Comparison of ENCODE assay signal across 1 cellular context in the genomic region with DNA sequence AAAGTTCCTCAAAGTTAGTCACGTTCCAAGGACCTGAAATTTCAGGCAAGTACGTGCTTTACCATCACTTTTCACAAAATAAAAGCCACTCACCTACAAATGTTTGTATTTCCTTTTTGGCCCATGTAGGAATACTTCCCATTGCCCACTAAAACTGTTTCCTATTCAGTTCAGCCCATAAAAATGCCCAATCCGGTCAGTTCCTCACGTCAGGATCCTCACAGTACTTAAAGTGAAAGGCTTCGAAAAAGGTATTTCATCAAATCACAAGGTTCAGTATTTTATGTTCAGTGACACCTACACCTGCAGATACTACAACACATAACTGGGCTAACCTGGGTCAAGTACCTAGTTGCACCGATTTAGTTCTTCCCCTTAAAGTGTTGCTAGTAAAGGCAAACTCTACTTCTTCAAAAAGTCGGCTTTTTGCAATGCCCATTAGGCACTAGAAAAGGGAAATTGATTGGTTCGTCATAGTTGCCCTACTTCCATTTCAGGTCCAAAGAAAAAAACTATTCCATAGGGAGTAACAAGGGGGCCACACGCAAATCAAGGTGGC.
TF ChIP-seq lines count a peak whose summit lies in the region.

No MANE protein-coding gene starts in this region.

TF ChIP-seq in H1, 55 proteins besides CTCF, POLR2A, EP300 and RAD21 (continued from another document):
- TF ChIP-seq, protein P1, sequence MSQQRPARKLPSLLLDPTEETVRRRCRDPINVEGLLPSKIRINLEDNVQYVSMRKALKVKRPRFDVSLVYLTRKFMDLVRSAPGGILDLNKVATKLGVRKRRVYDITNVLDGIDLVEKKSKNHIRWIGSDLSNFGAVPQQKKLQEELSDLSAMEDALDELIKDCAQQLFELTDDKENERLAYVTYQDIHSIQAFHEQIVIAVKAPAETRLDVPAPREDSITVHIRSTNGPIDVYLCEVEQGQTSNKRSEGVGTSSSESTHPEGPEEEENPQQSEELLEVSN (IDR thresholded peaks at IDR 0.05): no peak
- TF ChIP-seq PHF8 (conservative IDR thresholded peaks at IDR 0.05; ENCODE audit: low read depth, low read length): no peak
- TF ChIP-seq GTF2F1 (IDR thresholded peaks at IDR 0.05; ENCODE audit: borderline replicate concordance, low read depth, low read length): no peak
- no peak for TF ChIP-seq SP1 (IDR thresholded peaks at IDR 0.05; ENCODE audit: low read depth, low read length)
- TF ChIP-seq TEAD4 (IDR thresholded peaks at IDR 0.05; ENCODE audit: low read depth, low read length): no peak
- TF ChIP-seq, protein P2, sequence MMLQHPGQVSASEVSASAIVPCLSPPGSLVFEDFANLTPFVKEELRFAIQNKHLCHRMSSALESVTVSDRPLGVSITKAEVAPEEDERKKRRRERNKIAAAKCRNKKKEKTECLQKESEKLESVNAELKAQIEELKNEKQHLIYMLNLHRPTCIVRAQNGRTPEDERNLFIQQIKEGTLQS (IDR thresholded peaks at IDR 0.05; ENCODE audit: insufficient read depth, low read depth, low read length): no peak
- TF ChIP-seq RBBP5 (IDR thresholded peaks at IDR 0.05; ENCODE audit: borderline replicate concordance, low read depth, low read length): no peak
- TF ChIP-seq CTBP2 (IDR thresholded peaks at IDR 0.05; ENCODE audit: borderline replicate concordance, insufficient read depth, insufficient read length, low read length): no peak
- TF ChIP-seq TAF7 (optimal IDR thresholded peaks at IDR 0.05; ENCODE audit: borderline replicate concordance, low read depth, low read length): no peak
- no peak for TF ChIP-seq KDM5A (IDR thresholded peaks at IDR 0.05; ENCODE audit: low read length)
- TF ChIP-seq ZNF274 (IDR thresholded peaks at IDR 0.05; ENCODE audit: borderline replicate concordance, extremely low read depth, low read length): no peak
- no peak for TF ChIP-seq EGR1 (IDR thresholded peaks at IDR 0.05; ENCODE audit: borderline replicate concordance, low read depth, low read length)
- TF ChIP-seq NANOG (IDR thresholded peaks at IDR 0.05; ENCODE audit: insufficient read depth, low read depth, low read length, poor library complexity, severe bottlenecking): no peak
- TF ChIP-seq, protein P3, sequence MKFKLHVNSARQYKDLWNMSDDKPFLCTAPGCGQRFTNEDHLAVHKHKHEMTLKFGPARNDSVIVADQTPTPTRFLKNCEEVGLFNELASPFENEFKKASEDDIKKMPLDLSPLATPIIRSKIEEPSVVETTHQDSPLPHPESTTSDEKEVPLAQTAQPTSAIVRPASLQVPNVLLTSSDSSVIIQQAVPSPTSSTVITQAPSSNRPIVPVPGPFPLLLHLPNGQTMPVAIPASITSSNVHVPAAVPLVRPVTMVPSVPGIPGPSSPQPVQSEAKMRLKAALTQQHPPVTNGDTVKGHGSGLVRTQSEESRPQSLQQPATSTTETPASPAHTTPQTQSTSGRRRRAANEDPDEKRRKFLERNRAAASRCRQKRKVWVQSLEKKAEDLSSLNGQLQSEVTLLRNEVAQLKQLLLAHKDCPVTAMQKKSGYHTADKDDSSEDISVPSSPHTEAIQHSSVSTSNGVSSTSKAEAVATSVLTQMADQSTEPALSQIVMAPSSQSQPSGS (IDR thresholded peaks at IDR 0.05; ENCODE audit: low read length): no peak
